22 cellular contexts compared by ENCODE assay signal in genomic region chr21:39046236-39046911, GRCh38.
DNase-seq lines count a peak whose midpoint lies in the region; ATAC-seq, FAIRE-seq and TF ChIP-seq lines count a peak whose summit lies in the region.
"Had no signal": no experiment of that assay in that cellular context is flagged by ENCODE, and none has a peak within 500 bp of the region (broad histone marks: within the 10 kb centered on the region; RNA-seq: fewer than 3 reads in every experiment).

No MANE protein-coding gene starts in this region.

- H3F3A ChIP-seq in neural progenitor cell (ENCODE audit: low read depth): no peaks in the 10 kb centered on the region

- H3K79me2 ChIP-seq in Karpas-422 (ENCODE audit: low read length): no peaks in the 10 kb centered on the region
- no peaks in the 10 kb centered on the region for H3K79me2 ChIP-seq in neural progenitor cell (ENCODE audit: low read depth)

- H4K20me1 ChIP-seq in Karpas-422 (ENCODE audit: insufficient read depth, low read depth, low read length): no peaks in the 10 kb centered on the region
- no peaks in the 10 kb centered on the region for H4K20me1 ChIP-seq in neural progenitor cell (ENCODE audit: low read depth)

- H3K36me3 ChIP-seq in Karpas-422 (ENCODE audit: insufficient read depth, low read length) (no peaks in the 10 kb centered on the region), bronchial epithelial cell (ENCODE audit: control insufficient read depth, insufficient read depth, low read length) (no peaks in the 10 kb centered on the region), neural progenitor cell (no peaks in the 10 kb centered on the region)
- no peaks in the 10 kb centered on the region for H3K36me3 ChIP-seq in CD8-positive, alpha-beta memory T cell (ENCODE audit: insufficient read depth, low read length)

- H3K27me3 ChIP-seq in Karpas-422 (ENCODE audit: low read length) (no peaks in the 10 kb centered on the region), bronchial epithelial cell (ENCODE audit: control insufficient read depth, insufficient read depth, low read length) (no peaks in the 10 kb centered on the region), neural progenitor cell (no peaks in the 10 kb centered on the region)
- no peaks in the 10 kb centered on the region for H3K27me3 ChIP-seq in CD8-positive, alpha-beta memory T cell (ENCODE audit: insufficient read depth, low read length, poor library complexity, severe bottlenecking)

- H3K4me3 Mint-ChIP-seq in neural progenitor cell: no peak overlapping the region
- no peak overlapping the region for H3K4me3 Mint-ChIP-seq in activated T-helper 2 cell treated with anti-CD3 and anti-CD28 coated beads, Interferon-gamma antibody, Interleukin-2, Interleukin-4, amounts not matched to agents 10 μg/mL and 5 μg/mL and 100 μg/mL, durations not matched to agents 14 hours and 24 hours and 36 hours (ENCODE audit: low read depth)
- no peak overlapping the region for H3K4me3 Mint-ChIP-seq in CD8-positive, alpha-beta memory T cell

- peaks cover 5% of the 10 kb centered on the region for H3K9me3 Mint-ChIP-seq in neural progenitor cell
- H3K9me3 Mint-ChIP-seq in activated T-helper 2 cell treated with anti-CD3 and anti-CD28 coated beads, Interferon-gamma antibody, Interleukin-2, Interleukin-4, amounts not matched to agents 10 μg/mL and 5 μg/mL and 100 μg/mL, durations not matched to agents 14 hours and 24 hours and 36 hours: peaks cover 6% of the 10 kb centered on the region
- no peaks in the 10 kb centered on the region for H3K9me3 Mint-ChIP-seq in CD8-positive, alpha-beta memory T cell

- POLR2A ChIA-PET in CD8-positive, alpha-beta memory T cell (lab: Charles Lee): no interaction called here

- H3K27ac ChIP-seq in Karpas-422 (ENCODE audit: low read length) (no peak overlapping the region), epithelial cell of prostate (peak overlapping the region; percentile 90), neural progenitor cell (no peak overlapping the region)
- H3K27ac ChIP-seq in CD8-positive, alpha-beta memory T cell (ENCODE audit: low read depth, low read length): no peak overlapping the region
- H3K27ac ChIP-seq: C4-2B, KMS-11 had no signal

- no peak for FAIRE-seq in bronchial epithelial cell (lab: Jason Lieb, UNC)

- H3K9ac ChIP-seq in Karpas-422 (ENCODE audit: low read length) (no peak overlapping the region), neural progenitor cell (no peak overlapping the region)
- H3K9ac ChIP-seq: KMS-11 had no signal

- peak overlapping the region; percentile 58 for H3K27ac Mint-ChIP-seq in neural progenitor cell
- no peak overlapping the region for H3K27ac Mint-ChIP-seq in activated T-helper 2 cell treated with anti-CD3 and anti-CD28 coated beads, Interferon-gamma antibody, Interleukin-2, Interleukin-4, amounts not matched to agents 10 μg/mL and 5 μg/mL and 100 μg/mL, durations not matched to agents 14 hours and 24 hours and 36 hours
- no peak overlapping the region for H3K27ac Mint-ChIP-seq in CD8-positive, alpha-beta memory T cell

- no peaks in the 10 kb centered on the region for H3K27me3 Mint-ChIP-seq in neural progenitor cell (ENCODE audit: insufficient read depth, low read depth)
- no peaks in the 10 kb centered on the region for H3K27me3 Mint-ChIP-seq in activated T-helper 2 cell treated with anti-CD3 and anti-CD28 coated beads, Interferon-gamma antibody, Interleukin-2, Interleukin-4, amounts not matched to agents 10 μg/mL and 5 μg/mL and 100 μg/mL, durations not matched to agents 14 hours and 24 hours and 36 hours (ENCODE audit: low read depth)
- H3K27me3 Mint-ChIP-seq in CD8-positive, alpha-beta memory T cell: peaks cover 2 to 4% of the 10 kb centered on the region in 2 donors

- H2AFZ ChIP-seq in Karpas-422 (ENCODE audit: low read length): no peak overlapping the region
- no peak overlapping the region for H2AFZ ChIP-seq in neural progenitor cell (replicated peaks)

- CTCF ChIA-PET in CD8-positive, alpha-beta memory T cell (lab: Charles Lee): no interaction called here

- no peaks in the 10 kb centered on the region for H3K4me1 ChIP-seq in Karpas-422 (ENCODE audit: low read length)
- no peaks in the 10 kb centered on the region for H3K4me1 ChIP-seq in neural progenitor cell
- H3K4me1 ChIP-seq in CD8-positive, alpha-beta memory T cell (ENCODE audit: insufficient read depth, low read length): no peaks in the 10 kb centered on the region

- H3K36me3 Mint-ChIP-seq in neural progenitor cell: no peaks in the 10 kb centered on the region
- no peaks in the 10 kb centered on the region for H3K36me3 Mint-ChIP-seq in activated T-helper 2 cell treated with anti-CD3 and anti-CD28 coated beads, Interferon-gamma antibody, Interleukin-2, Interleukin-4, amounts not matched to agents 10 μg/mL and 5 μg/mL and 100 μg/mL, durations not matched to agents 14 hours and 24 hours and 36 hours (ENCODE audit: low read depth)
- H3K36me3 Mint-ChIP-seq in CD8-positive, alpha-beta memory T cell: no peaks in the 10 kb centered on the region

- peak; percentile 14 for DNase-seq in Karpas-422
- DNase-seq in bronchial epithelial cell (ENCODE audit: low read depth): peak; percentile 77
- no peak for DNase-seq in epithelial cell of prostate (ENCODE audit: low read depth, low spot score)
- DNase-seq in neural progenitor cell (ENCODE audit: low spot score): no peak
- DNase-seq in activated T-helper 2 cell treated with anti-CD3 and anti-CD28 coated beads, Interferon-gamma antibody, Interleukin-2, Interleukin-4, amounts not matched to agents 10 μg/mL and 5 μg/mL and 100 μg/mL, durations not matched to agents 14 hours and 24 hours and 36 hours (ENCODE audit: low spot score): no peak
- no peak for DNase-seq in DMS114 treated with DMSO at 0.1 percent for 48 hours (lab: John Stamatoyannopoulos, UW; ENCODE audit: unreplicated experiment)
- no peak for DNase-seq in CD8-positive, alpha-beta memory T cell
- DNase-seq: DMS53; EL; GF-D8; IMR-90; MV-4-11; NCI-H1105 treated with DMSO at 0.1 percent for 48 hours; NCI-H2029 treated with DMSO at 0.1 percent for 48 hours; NCI-H226; NCI-H524; NCI-H774; NK-92 treated with Interleukin-12 subunit alpha and Interleukin-12 subunit beta, amount 100 ng/mL, for 24 hours had no signal

- peaks cover 17% of the 10 kb centered on the region for H3K4me1 Mint-ChIP-seq in neural progenitor cell
- peaks cover 2% of the 10 kb centered on the region for H3K4me1 Mint-ChIP-seq in activated T-helper 2 cell treated with anti-CD3 and anti-CD28 coated beads, Interferon-gamma antibody, Interleukin-2, Interleukin-4, amounts not matched to agents 10 μg/mL and 5 μg/mL and 100 μg/mL, durations not matched to agents 14 hours and 24 hours and 36 hours (ENCODE audit: low read depth)
- H3K4me1 Mint-ChIP-seq in CD8-positive, alpha-beta memory T cell: no peaks in the 10 kb centered on the region

- intact Hi-C loops in activated T-helper 2 cell treated with anti-CD3 and anti-CD28 coated beads, Interferon-gamma antibody, Interleukin-2, Interleukin-4, amounts not matched to agents 10 μg/mL and 5 μg/mL and 100 μg/mL, durations not matched to agents 14 hours and 24 hours and 36 hours (cut with micrococcal nuclease): no loop called here

- H3K4me2 ChIP-seq in Karpas-422 (ENCODE audit: low read depth, low read length, poor library complexity, severe bottlenecking) (no peak overlapping the region), neural progenitor cell (no peak overlapping the region)
- H3K4me2 ChIP-seq: KMS-11 had no signal

- no peak overlapping the region for H3K4me3 ChIP-seq in Karpas-422 (ENCODE audit: low read length)
- H3K4me3 ChIP-seq in bronchial epithelial cell (ENCODE audit: low read depth, low read length): no peak overlapping the region
- H3K4me3 ChIP-seq in neural progenitor cell: no peak overlapping the region
- H3K4me3 ChIP-seq in CD8-positive, alpha-beta memory T cell (ENCODE audit: low read length): no peak overlapping the region

- TF ChIP-seq CTCF in bronchial epithelial cell (IDR thresholded peaks at IDR 0.05; ENCODE audit: insufficient read depth, low read length, severe bottlenecking) (no peak), neural progenitor cell (IDR thresholded peaks at IDR 0.05) (no peak)

- no peak for ATAC-seq in HG03342 (IDR thresholded peaks at IDR 0.05; ENCODE audit: unreplicated experiment)
- ATAC-seq: Right ventricle myocardium inferior had no signal

- no peaks in the 10 kb centered on the region for H3K9me2 ChIP-seq in Karpas-422 (replicated peaks; ENCODE audit: insufficient read depth, low read length)

- H3K9me3 ChIP-seq in Karpas-422 (ENCODE audit: low read length) (no peaks in the 10 kb centered on the region), neural progenitor cell (ENCODE audit: low read depth) (no peaks in the 10 kb centered on the region)
- H3K9me3 ChIP-seq in CD8-positive, alpha-beta memory T cell (ENCODE audit: low read length): no peaks in the 10 kb centered on the region

Comparison
In these comparisons a context has a peak if more than half of its experiments do, and no peak if none do; other contexts are left out.
1. DNase-seq: peak in Karpas-422 (single experiment) and bronchial epithelial cell (single experiment); none in epithelial cell of prostate (single experiment), neural progenitor cell (single experiment), activated T-helper 2 cell treated with anti-CD3 and anti-CD28 coated beads, Interferon-gamma antibody, Interleukin-2, Interleukin-4, amounts not matched to agents 10 μg/mL and 5 μg/mL and 100 μg/mL, durations not matched to agents 14 hours and 24 hours and 36 hours (single experiment), DMS114 treated with DMSO at 0.1 percent for 48 hours (single experiment) and CD8-positive, alpha-beta memory T cell (0 of 5).